In the genomic region with DNA sequence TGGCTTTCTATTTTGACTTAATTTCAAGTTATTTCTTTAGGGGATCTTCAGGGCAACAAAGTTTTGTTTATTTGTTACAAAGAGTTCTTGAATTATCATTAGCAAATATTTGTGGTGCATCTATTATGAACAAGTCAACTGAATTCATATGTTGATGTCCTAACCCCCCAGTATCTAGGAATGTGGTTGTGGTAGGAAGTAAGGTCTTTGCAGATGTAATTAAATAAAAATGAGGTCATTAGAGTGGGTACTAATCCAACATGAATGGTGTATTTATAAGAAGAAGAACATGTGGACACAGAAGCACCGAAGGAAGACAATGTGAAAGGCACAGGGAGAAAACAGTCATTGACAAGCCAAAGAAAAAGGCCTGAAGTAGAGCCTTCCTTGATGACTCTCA, we compare ENCODE assay signal across 26 cellular contexts.
"Had no signal": no experiment of that assay in that cellular context is flagged by ENCODE, and none has a peak within 500 bp of the region (broad histone marks: within the 10 kb centered on the region; RNA-seq: fewer than 3 reads in every experiment).

No MANE protein-coding gene starts in this region.

- DNase-seq: dermis blood vessel endothelial cell; effector memory CD4-positive, alpha-beta T cell; erythroblast; esophagus squamous epithelium; foreskin fibroblast; heart right ventricle; hypothalamus; immature natural killer cell; left ventricle myocardium superior; lower lobe of right lung; naive thymus-derived CD8-positive, alpha-beta T cell; nephron progenitor cell; nucleus accumbens; stimulated activated CD4-positive, alpha-beta T cell treated with anti-CD3 and anti-CD28 coated beads, Interleukin-2, amount 100 ng/mL, for 24 hours; stimulated activated CD4-positive, alpha-beta T cell treated with anti-CD3 and anti-CD28 coated beads, Interleukin-4, amount 100 ng/mL, for 4 hours; stimulated activated naive CD8-positive, alpha-beta T cell treated with anti-CD3 and anti-CD28 coated beads, Interleukin-15, Interleukin-2, amounts not matched to agents 100 U/mL and 50 U/mL, for 24 hours; substantia nigra; testis; upper lobe of left lung had no signal

- H3K27ac Mint-ChIP-seq: immature natural killer cell; naive thymus-derived CD8-positive, alpha-beta T cell; nephron progenitor cell; stimulated activated memory B cell treated with anti-CD40 and anti-IgM and Interleukin-4, amounts not matched to agents 10 μg/mL and 1 μg/mL and 100 μg/mL, for 72 hours had no signal

- H3K4me3 ChIP-seq: coronary artery, esophagus squamous epithelium, gastroesophageal sphincter, heart right ventricle, lower lobe of right lung, prostate gland, right atrium auricular region, testis, tibial nerve, upper lobe of left lung had no signal

- H3K36me3 Mint-ChIP-seq: immature natural killer cell; naive thymus-derived CD8-positive, alpha-beta T cell; stimulated activated memory B cell treated with anti-CD40 and anti-IgM and Interleukin-4, amounts not matched to agents 10 μg/mL and 1 μg/mL and 100 μg/mL, for 72 hours had no signal

- H3K9me3 Mint-ChIP-seq: immature natural killer cell; nephron progenitor cell; stimulated activated memory B cell treated with anti-CD40 and anti-IgM and Interleukin-4, amounts not matched to agents 10 μg/mL and 1 μg/mL and 100 μg/mL, for 72 hours had no signal

- H3K4me3 Mint-ChIP-seq: immature natural killer cell; naive thymus-derived CD8-positive, alpha-beta T cell; nephron progenitor cell; stimulated activated memory B cell treated with anti-CD40 and anti-IgM and Interleukin-4, amounts not matched to agents 10 μg/mL and 1 μg/mL and 100 μg/mL, for 72 hours had no signal

- H3K4me1 Mint-ChIP-seq: immature natural killer cell; naive thymus-derived CD8-positive, alpha-beta T cell; nephron progenitor cell; stimulated activated memory B cell treated with anti-CD40 and anti-IgM and Interleukin-4, amounts not matched to agents 10 μg/mL and 1 μg/mL and 100 μg/mL, for 72 hours had no signal

- ATAC-seq: gastroesophageal sphincter; heart right ventricle; left ventricle myocardium superior; lower lobe of right lung; naive thymus-derived CD8-positive, alpha-beta T cell; sciatic nerve; stimulated activated memory B cell treated with anti-CD40 and anti-IgM and Interleukin-4, amounts not matched to agents 10 μg/mL and 1 μg/mL and 100 μg/mL, for 72 hours; stimulated activated naive CD8-positive, alpha-beta T cell treated with anti-CD3 and anti-CD28 coated beads, Interleukin-15, Interleukin-2, amounts not matched to agents 100 U/mL and 50 U/mL, for 24 hours had no signal
